10 cellular contexts compared by ENCODE assay signal in the genomic region with DNA sequence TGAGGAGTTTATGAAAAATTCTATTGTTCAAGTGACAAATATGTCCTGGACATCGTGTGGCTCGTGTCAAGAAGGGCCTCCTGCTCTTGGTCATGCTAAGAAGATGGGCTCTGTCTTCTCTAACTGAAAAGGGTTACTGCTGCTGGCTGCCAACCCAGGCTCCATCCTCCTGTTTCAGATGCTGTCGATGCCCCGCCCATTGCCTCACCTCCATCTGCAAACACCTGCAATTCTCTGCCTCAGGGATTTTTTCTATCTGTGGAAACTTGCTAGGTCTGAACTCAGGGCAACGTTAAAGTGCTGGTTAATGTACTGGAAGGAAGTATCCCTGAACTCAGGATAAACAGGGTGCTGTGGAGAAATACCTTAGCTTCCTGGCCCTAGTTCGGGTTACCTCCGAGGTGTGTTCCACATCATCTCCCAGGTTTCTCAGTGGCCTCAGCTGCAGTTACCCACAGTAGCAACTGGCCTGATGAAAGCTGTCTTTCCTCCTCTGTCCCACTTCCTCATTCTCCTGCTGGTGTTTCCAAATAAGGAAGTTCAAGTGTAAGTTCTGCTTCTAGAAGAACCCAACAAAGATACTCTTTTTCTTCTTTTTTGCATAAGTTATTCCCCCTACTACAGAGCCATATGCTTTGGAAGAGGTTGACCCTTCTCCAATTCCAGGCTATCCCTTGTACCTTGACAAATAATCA.
A peak's percentile ranks its signal among the peaks of the same experiment; 100 is the strongest.
DNase-seq lines count a peak whose midpoint lies in the region; ATAC-seq and TF ChIP-seq lines count a peak whose summit lies in the region.
"Had no signal": no experiment of that assay in that cellular context is flagged by ENCODE, and none has a peak within 500 bp of the region (broad histone marks: within the 10 kb centered on the region; RNA-seq: fewer than 3 reads in every experiment).

No MANE protein-coding gene starts in this region.

- no TSS peak for BruUV-seq in A673 (replicated peaks; lab: Mats Ljungman, UMichigan)

- WGBS in aorta, 2 donors, result 88 to 92% methylated on average over 7 of the region's 7 CpGs

- intact Hi-C loops in aorta (cut with DNase I) (no loop called here), A673 (cut with micrococcal nuclease; ENCODE audit: unreplicated experiment) (loop anchor here (10.0 kb wide), 2 partner anchors 221 to 411 kb away; no protein-coding TSS in a partner anchor)

- H3K9me3 Mint-ChIP-seq in stimulated activated naive CD8-positive, alpha-beta T cell treated with anti-CD3 and anti-CD28 coated beads, Interleukin-15, amount 100 ng/mL, for 72 hours, result no peaks in the 10 kb centered on the region
- H3K9me3 Mint-ChIP-seq: T-cell had no signal

- ATAC-seq in GM19351 (IDR thresholded peaks at IDR 0.05; ENCODE audit: unreplicated experiment) (peak; percentile 69), HG03378 (IDR thresholded peaks at IDR 0.05; ENCODE audit: unreplicated experiment) (peak; percentile 60), aorta (ENCODE audit: low FRiP score) (peak; percentile 50), HG02973 (IDR thresholded peaks at IDR 0.05; ENCODE audit: unreplicated experiment) (no peak)
- no peak for ATAC-seq in stimulated activated naive CD8-positive, alpha-beta T cell treated with anti-CD3 and anti-CD28 coated beads, Interleukin-15, amount 100 ng/mL, for 72 hours
- ATAC-seq: T-cell had no signal

- H3K4me3 Mint-ChIP-seq in stimulated activated naive CD8-positive, alpha-beta T cell treated with anti-CD3 and anti-CD28 coated beads, Interleukin-15, amount 100 ng/mL, for 72 hours, result no peak overlapping the region
- H3K4me3 Mint-ChIP-seq: T-cell had no signal

- H3K4me1 ChIP-seq in aorta (ENCODE audit: control insufficient read depth in 1 of 2, insufficient read depth in 2 of 2, low read length in 2 of 2) (no peaks in the 10 kb centered on the region), A673 (ENCODE audit: insufficient read depth, low read length, poor library complexity, severe bottlenecking) (no peaks in the 10 kb centered on the region)

- H3K4me1 Mint-ChIP-seq in stimulated activated naive CD8-positive, alpha-beta T cell treated with anti-CD3 and anti-CD28 coated beads, Interleukin-15, amount 100 ng/mL, for 72 hours, result peaks cover 9% of the 10 kb centered on the region
- H3K4me1 Mint-ChIP-seq: T-cell had no signal

- DNase-seq in SKM-1 treated with dmso at 0.1 percent for 144 hours (lab: John Stamatoyannopoulos, UW; ENCODE audit: unreplicated experiment) (peak; percentile 97), aorta (no peak), A673 (ENCODE audit: low spot score) (no peak)
- DNase-seq in stimulated activated naive CD8-positive, alpha-beta T cell treated with anti-CD3 and anti-CD28 coated beads, Interleukin-15, amount 100 ng/mL, for 72 hours, result no peak
- DNase-seq: activated CD8-positive, alpha-beta memory T cell treated with anti-CD3 and anti-CD28 coated beads, Interleukin-2, amount 50 U/mL, for 4 hours; NCI-H226; T-cell had no signal

- POLR2A ChIA-PET in A673 (lab: Charles Lee; ENCODE audit: low non-redundant PET), result no interaction called here

- no peak overlapping the region for H3K27ac Mint-ChIP-seq in stimulated activated naive CD8-positive, alpha-beta T cell treated with anti-CD3 and anti-CD28 coated beads, Interleukin-15, amount 100 ng/mL, for 72 hours
- H3K27ac Mint-ChIP-seq: T-cell had no signal

- TF ChIP-seq CTCF in A673 (conservative IDR thresholded peaks at IDR 0.05; ENCODE audit: low read depth, low read length), result no peak

- no peak overlapping the region for H3K4me3 ChIP-seq in aorta (ENCODE audit: low read length in 2 of 2)
- no peak overlapping the region for H3K4me3 ChIP-seq in A673 (ENCODE audit: low read depth, low read length, poor library complexity, severe bottlenecking)

- CTCF ChIA-PET in A673 (lab: Charles Lee), result no interaction called here

- H3K27me3 ChIP-seq in aorta (ENCODE audit: control insufficient read depth in 1 of 2, insufficient read depth in 2 of 2, low read length in 1 of 2) (no peaks in the 10 kb centered on the region), A673 (replicated peaks; ENCODE audit: insufficient read depth, low read depth, low read length, poor library complexity) (no peaks in the 10 kb centered on the region)

- no peaks in the 10 kb centered on the region for H3K36me3 ChIP-seq in aorta (ENCODE audit: control insufficient read depth in 1 of 2, insufficient read depth in 2 of 2, low read length in 1 of 2)
- H3K36me3 ChIP-seq in A673 (ENCODE audit: insufficient read depth, low read length, poor library complexity, severe bottlenecking), result no peaks in the 10 kb centered on the region

- no peak overlapping the region for H3K27ac ChIP-seq in aorta (ENCODE audit: low read depth in 1 of 2, low read length in 2 of 2)
- H3K27ac ChIP-seq in A673 (ENCODE audit: low read depth, low read length, poor library complexity, severe bottlenecking), result no peak overlapping the region

- H3K27me3 Mint-ChIP-seq in stimulated activated naive CD8-positive, alpha-beta T cell treated with anti-CD3 and anti-CD28 coated beads, Interleukin-15, amount 100 ng/mL, for 72 hours, result peaks cover 60% of the 10 kb centered on the region

- H3K9me3 ChIP-seq in aorta (ENCODE audit: control insufficient read depth, low read length) (no peaks in the 10 kb centered on the region), A673 (ENCODE audit: low read depth, low read length, poor library complexity, severe bottlenecking) (no peaks in the 10 kb centered on the region)

Comparison
In these comparisons a context has a peak if more than half of its experiments do, and no peak if none do; other contexts are left out.
1. ATAC-seq: peak in GM19351 (single experiment), HG03378 (single experiment) and aorta (single experiment); none in HG02973 (single experiment) and stimulated activated naive CD8-positive, alpha-beta T cell treated with anti-CD3 and anti-CD28 coated beads, Interleukin-15, amount 100 ng/mL, for 72 hours (single experiment).